ENCODE assay signal across 21 cellular contexts in genomic region chr15:61092387-61093157, GRCh38.
"Had no signal": no experiment of that assay in that cellular context is flagged by ENCODE, and none has a peak within 500 bp of the region (broad histone marks: within the 10 kb centered on the region; RNA-seq: fewer than 3 reads in every experiment).

No MANE protein-coding gene starts in this region.

- DNase-seq: activated CD4-positive, alpha-beta T cell treated with anti-CD3 and anti-CD28 coated beads for 1 hour; activated T-cell treated with anti-CD3 and anti-CD28 coated beads, Interleukin-2, amount 50 U/mL, for 1 hour; central memory CD4-positive, alpha-beta T cell; effector memory CD8-positive, alpha-beta T cell; head of caudate nucleus; hypothalamus; left ventricle myocardium superior; mammary epithelial cell; midbrain; right lobe of liver; small intestine; stimulated activated CD4-positive, alpha-beta T cell treated with anti-CD3 and anti-CD28 coated beads, Interleukin-2, amount 100 ng/mL, for 24 hours; stomach had no signal

- H3K27ac Mint-ChIP-seq: activated naive CD4-positive, alpha-beta T cell treated with anti-CD3 and anti-CD28 coated beads, Interleukin-2, amount 50 U/mL, for 72 hours; activated T-helper 17 cell treated with anti-CD3 and anti-CD28 coated beads, Interleukin-2, amount 50 U/mL, for 72 hours; effector memory CD8-positive, alpha-beta T cell; natural killer cell treated with Interleukin-12 subunit alpha and Interleukin-12 subunit beta and Interleukin-15 and Interleukin-18, amount 100 ng/mL, for 72 hours; stimulated activated memory B cell treated with anti-CD40 and anti-IgM and Interleukin-4, amounts not matched to agents 10 μg/mL and 1 μg/mL and 100 μg/mL, for 72 hours had no signal

- H3K27me3 Mint-ChIP-seq: stimulated activated memory B cell treated with anti-CD40 and anti-IgM and Interleukin-4, amounts not matched to agents 10 μg/mL and 1 μg/mL and 100 μg/mL, for 72 hours had no signal

- H3K9me3 Mint-ChIP-seq: activated naive CD4-positive, alpha-beta T cell treated with anti-CD3 and anti-CD28 coated beads, Interleukin-2, amount 50 U/mL, for 72 hours; activated T-helper 17 cell treated with anti-CD3 and anti-CD28 coated beads, Interleukin-2, amount 50 U/mL, for 72 hours; effector memory CD8-positive, alpha-beta T cell; natural killer cell treated with Interleukin-12 subunit alpha and Interleukin-12 subunit beta and Interleukin-15 and Interleukin-18, amount 100 ng/mL, for 72 hours; stimulated activated memory B cell treated with anti-CD40 and anti-IgM and Interleukin-4, amounts not matched to agents 10 μg/mL and 1 μg/mL and 100 μg/mL, for 72 hours had no signal

- H3K4me3 ChIP-seq: gastroesophageal sphincter, right lobe of liver, stomach, suprapubic skin, tibial nerve had no signal

- H3K4me3 Mint-ChIP-seq: activated T-helper 17 cell treated with anti-CD3 and anti-CD28 coated beads, Interleukin-2, amount 50 U/mL, for 72 hours; effector memory CD8-positive, alpha-beta T cell; natural killer cell treated with Interleukin-12 subunit alpha and Interleukin-12 subunit beta and Interleukin-15 and Interleukin-18, amount 100 ng/mL, for 72 hours; stimulated activated memory B cell treated with anti-CD40 and anti-IgM and Interleukin-4, amounts not matched to agents 10 μg/mL and 1 μg/mL and 100 μg/mL, for 72 hours had no signal

- H3K36me3 Mint-ChIP-seq: activated naive CD4-positive, alpha-beta T cell treated with anti-CD3 and anti-CD28 coated beads, Interleukin-2, amount 50 U/mL, for 72 hours; natural killer cell treated with Interleukin-12 subunit alpha and Interleukin-12 subunit beta and Interleukin-15 and Interleukin-18, amount 100 ng/mL, for 72 hours; stimulated activated memory B cell treated with anti-CD40 and anti-IgM and Interleukin-4, amounts not matched to agents 10 μg/mL and 1 μg/mL and 100 μg/mL, for 72 hours had no signal

- H3K4me1 Mint-ChIP-seq: activated T-helper 17 cell treated with anti-CD3 and anti-CD28 coated beads, Interleukin-2, amount 50 U/mL, for 72 hours had no signal

- H3K4me1 ChIP-seq: parathyroid adenoma, tibial nerve had no signal

- H3K36me3 ChIP-seq: right lobe of liver, stomach, suprapubic skin, tibial nerve had no signal

- H3K9me3 ChIP-seq: gastroesophageal sphincter, right lobe of liver, stomach, suprapubic skin, tibial nerve had no signal

- H3K9ac ChIP-seq: parathyroid adenoma had no signal

- H3K27me3 ChIP-seq: gastroesophageal sphincter, right lobe of liver, stomach, suprapubic skin, tibial nerve had no signal
